ENCODE assay signal across 5 cellular contexts in the genomic region with DNA sequence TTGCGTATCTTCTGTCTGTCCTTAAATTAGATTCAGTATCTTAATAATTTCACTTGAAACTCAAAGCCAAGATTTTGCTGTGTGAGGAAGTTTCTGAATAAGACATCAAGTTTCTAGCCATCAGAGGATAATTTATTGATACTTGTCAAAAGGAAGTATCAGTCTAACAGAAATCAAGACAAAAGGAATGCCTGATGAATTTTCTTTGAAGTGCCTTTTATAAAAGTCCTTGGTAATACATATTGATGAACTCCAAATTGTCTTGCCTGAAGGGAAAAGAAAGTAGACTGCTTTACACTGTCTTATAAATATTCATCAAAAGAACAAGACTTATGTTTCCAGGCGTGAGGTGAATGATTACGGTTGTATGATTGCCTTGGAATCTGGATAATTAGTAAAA.
"Had no signal": no experiment of that assay in that cellular context is flagged by ENCODE, and none has a peak within 500 bp of the region (broad histone marks: within the 10 kb centered on the region; RNA-seq: fewer than 3 reads in every experiment).

No MANE protein-coding gene starts in this region.

- H3K4me2 ChIP-seq: GM23338 had no signal

- H3K4me3 ChIP-seq: GM23338, K562 had no signal

- ATAC-seq: GM23338, K562 had no signal

- H2AFZ ChIP-seq: GM23338 had no signal

- DNase-seq: H9, HCEC 1CT, IMR-90 had no signal
